13 cellular contexts compared by ENCODE assay signal in genomic region chr20:17023811-17024210, GRCh38.
A peak's percentile ranks its signal among the peaks of the same experiment; 100 is the strongest.
DNase-seq lines count a peak whose midpoint lies in the region; ATAC-seq and TF ChIP-seq lines count a peak whose summit lies in the region.
"Had no signal": no experiment of that assay in that cellular context is flagged by ENCODE, and none has a peak within 500 bp of the region (broad histone marks: within the 10 kb centered on the region; RNA-seq: fewer than 3 reads in every experiment).

No MANE protein-coding gene starts in this region.

- no peak overlapping the region for H3K9ac ChIP-seq in smooth muscle cell (ENCODE audit: low read depth)

- no peak for TF ChIP-seq CTCF in smooth muscle cell (IDR thresholded peaks at IDR 0.05; ENCODE audit: borderline replicate concordance, insufficient read depth, poor library complexity, severe bottlenecking)

- H2AFZ ChIP-seq in smooth muscle cell (ENCODE audit: low read depth) = no peak overlapping the region

- H3F3A ChIP-seq in smooth muscle cell (ENCODE audit: low read depth) = no peaks in the 10 kb centered on the region

- H3K36me3 ChIP-seq in smooth muscle cell (ENCODE audit: low read depth) = no peaks in the 10 kb centered on the region
- H3K36me3 ChIP-seq: gastrocnemius medialis, stomach had no signal

- H3K27ac ChIP-seq in smooth muscle cell (ENCODE audit: low read depth) = no peak overlapping the region
- H3K27ac ChIP-seq: gastrocnemius medialis, stomach had no signal

- no peaks in the 10 kb centered on the region for H4K20me1 ChIP-seq in smooth muscle cell (ENCODE audit: low read depth)

- H3K4me3 ChIP-seq in smooth muscle cell = no peak overlapping the region
- H3K4me3 ChIP-seq: gastrocnemius medialis, stomach had no signal

- peaks cover 25% of the 10 kb centered on the region for H3K4me1 ChIP-seq in smooth muscle cell (ENCODE audit: low read depth)
- H3K4me1 ChIP-seq: gastrocnemius medialis, stomach had no signal

- WGBS in smooth muscle cell (ENCODE audit: low lambda C conversion rate) = 9% methylated on average over 8 of the region's 8 CpGs

- no peaks in the 10 kb centered on the region for H3K27me3 ChIP-seq in smooth muscle cell (ENCODE audit: low read depth)
- H3K27me3 ChIP-seq: gastrocnemius medialis, stomach had no signal

- ATAC-seq in GM19463 (IDR thresholded peaks at IDR 0.05; ENCODE audit: unreplicated experiment) = no peak
- ATAC-seq: CD8-positive, alpha-beta T cell; gastrocnemius medialis; left colon had no signal

- DNase-seq in NCI-H1417 (lab: John Stamatoyannopoulos, UW) = peak; percentile 26 to 73 (median 52)
- no peak for DNase-seq in NCI-H1417 treated with DMSO at 0.1 percent for 48 hours (lab: John Stamatoyannopoulos, UW)
- peak; percentile 20 for DNase-seq in NCI-H460 (ENCODE audit: extremely low read depth, low read depth)
- DNase-seq in iPS DF 19.7 (ENCODE audit: low read depth, low spot score) = peak; percentile 23
- DNase-seq in smooth muscle cell (lab: John Stamatoyannopoulos, UW; ENCODE audit: unreplicated experiment) = no peak
- no peak for DNase-seq in NCI-H2196 (lab: John Stamatoyannopoulos, UW; ENCODE audit: unreplicated experiment)
- no peak for DNase-seq in NCI-H1694 treated with DMSO at 0.1 percent for 48 hours (lab: John Stamatoyannopoulos, UW)
- DNase-seq: activated gamma-delta T cell treated with Interleukin-2 at 50 U/mL for 16 hours; CD8-positive, alpha-beta T cell; gastrocnemius medialis; left colon; stomach had no signal

- no peaks in the 10 kb centered on the region for H3K79me2 ChIP-seq in smooth muscle cell (ENCODE audit: low read depth)

- H3K9me3 ChIP-seq in smooth muscle cell (replicated peaks; ENCODE audit: low read depth) = no peaks in the 10 kb centered on the region
- H3K9me3 ChIP-seq: gastrocnemius medialis had no signal

- H3K4me2 ChIP-seq in smooth muscle cell = peak overlapping the region; percentile 61

Comparison
In these comparisons a context has a peak if more than half of its experiments do, and no peak if none do; other contexts are left out.
1. DNase-seq: peak in NCI-H1417 (3 of 3), NCI-H460 (single experiment) and iPS DF 19.7 (single experiment); none in NCI-H1417 treated with DMSO at 0.1 percent for 48 hours (single experiment), smooth muscle cell (single experiment), NCI-H2196 (single experiment) and NCI-H1694 treated with DMSO at 0.1 percent for 48 hours (single experiment).